Comparison of ENCODE assay signal across 25 cellular contexts in genomic region chr9:134839441-134840125, GRCh38. TPM values are rescaled to one million over a fixed set of nuclear protein-coding genes. Genes with fewer than 3 reads are reported as not detected.
A peak's percentile ranks its signal among the peaks of the same experiment; 100 is the strongest.
DNase-seq lines count a peak whose midpoint lies in the region; ATAC-seq and TF ChIP-seq lines count a peak whose summit lies in the region.
"Had no signal": no experiment of that assay in that cellular context is flagged by ENCODE, and none has a peak within 500 bp of the region (broad histone marks: within the 10 kb centered on the region; RNA-seq: fewer than 3 reads in every experiment).

No MANE protein-coding gene starts in this region.

- no peak for ATAC-seq in Right ventricle myocardium superior (ENCODE audit: poor library complexity)
- no peak for ATAC-seq in left ventricle myocardium superior
- ATAC-seq: activated CD8-positive, alpha-beta memory T cell treated with anti-CD3 and anti-CD28 coated beads, Interleukin-2, amount 10 ng/mL, durations not matched to agents 7 days and 5 days; CD8-positive, alpha-beta T cell; lower lobe of right lung; stimulated activated effector memory CD8-positive, alpha-beta T cell treated with anti-CD3 and anti-CD28 coated beads, Interleukin-12 subunit alpha, Interleukin-12 subunit beta, amount 100 ng/mL, for 72 hours had no signal

- H3K27me3 ChIP-seq in NT2/D1 (ENCODE audit: insufficient read depth, insufficient read length) (no peaks in the 10 kb centered on the region), prostate gland (replicated peaks; ENCODE audit: insufficient read depth) (no peaks in the 10 kb centered on the region)
- H3K27me3 ChIP-seq: upper lobe of left lung had no signal

- TF ChIP-seq CTCF in endothelial cell (IDR thresholded peaks at IDR 0.05; ENCODE audit: unreplicated experiment) (no peak), retinal pigment epithelial cell (conservative IDR thresholded peaks at IDR 0.05; ENCODE audit: low read depth, low read length) (peak; percentile 2), prostate gland (IDR thresholded peaks at IDR 0.05) (no peak), foreskin fibroblast (IDR thresholded peaks at IDR 0.05; ENCODE audit: low read depth, low read length) (no peak)

- no peak overlapping the region for H3K27ac ChIP-seq in prostate gland
- H3K27ac ChIP-seq: lower lobe of right lung, upper lobe of left lung had no signal

- DNase-seq in Right ventricle myocardium superior (peak; percentile 37), left ventricle myocardium superior (no peak), NT2/D1 (ENCODE audit: low read depth, low spot score) (no peak), endothelial cell (ENCODE audit: low spot score) (peak; percentile 25), retinal pigment epithelial cell (ENCODE audit: low read depth) (no peak), prostate gland (ENCODE audit: low spot score) (no peak), HCEC 1CT (no peak), foreskin fibroblast (no peak)
- DNase-seq: activated CD4-positive, alpha-beta T cell treated with anti-CD3 and anti-CD28 coated beads for 1 hour; activated CD8-positive, alpha-beta memory T cell treated with anti-CD3 and anti-CD28 coated beads, Interleukin-2, amount 10 ng/mL, durations not matched to agents 7 days and 5 days; activated effector memory CD4-positive, alpha-beta T cell treated with Interleukin-2 at 50 U/mL for 16 hours; amygdala; CD8-positive, alpha-beta T cell; DMS79; foreskin melanocyte; lower lobe of right lung; MM.1S; NCI-H2029; NCI-H510A; SIG-M5 had no signal

- TF ChIP-seq POLR2A in prostate gland (IDR thresholded peaks at IDR 0.05) = no peak

- H3K36me3 ChIP-seq in NT2/D1 (ENCODE audit: insufficient read depth, insufficient read length, low read length) = peaks cover 71% of the 10 kb centered on the region
- no peaks in the 10 kb centered on the region for H3K36me3 ChIP-seq in prostate gland

- WGBS in prostate gland = 90% methylated on average over 21 of the region's 21 CpGs

- no peaks in the 10 kb centered on the region for H3K4me1 Mint-ChIP-seq in endothelial cell (ENCODE audit: unreplicated experiment)
- H3K4me1 Mint-ChIP-seq: activated CD8-positive, alpha-beta memory T cell treated with anti-CD3 and anti-CD28 coated beads, Interleukin-2, amount 10 ng/mL, durations not matched to agents 7 days and 5 days; stimulated activated effector memory CD8-positive, alpha-beta T cell treated with anti-CD3 and anti-CD28 coated beads, Interleukin-12 subunit alpha, Interleukin-12 subunit beta, amount 100 ng/mL, for 72 hours had no signal

- no peaks in the 10 kb centered on the region for H3K36me3 Mint-ChIP-seq in endothelial cell (ENCODE audit: low read depth, unreplicated experiment)
- H3K36me3 Mint-ChIP-seq: activated CD8-positive, alpha-beta memory T cell treated with anti-CD3 and anti-CD28 coated beads, Interleukin-2, amount 10 ng/mL, durations not matched to agents 7 days and 5 days; CD8-positive, alpha-beta T cell had no signal

- H3K9ac ChIP-seq in NT2/D1 (ENCODE audit: insufficient read length, low read depth) = peak overlapping the region; percentile 9

- H3K27me3 Mint-ChIP-seq in endothelial cell (ENCODE audit: unreplicated experiment) = peaks cover 1% of the 10 kb centered on the region
- H3K27me3 Mint-ChIP-seq: activated CD8-positive, alpha-beta memory T cell treated with anti-CD3 and anti-CD28 coated beads, Interleukin-2, amount 10 ng/mL, durations not matched to agents 7 days and 5 days had no signal

- intact Hi-C loops in Right ventricle myocardium superior (cut with DNase I) = no loop called here
- intact Hi-C loops in left ventricle myocardium superior (cut with micrococcal nuclease) = no loop called here
- intact Hi-C loops in prostate gland (cut with DNase I) = no loop called here

- no peak overlapping the region for H3K4me3 Mint-ChIP-seq in endothelial cell (ENCODE audit: unreplicated experiment)
- H3K4me3 Mint-ChIP-seq: activated CD8-positive, alpha-beta memory T cell treated with anti-CD3 and anti-CD28 coated beads, Interleukin-2, amount 10 ng/mL, durations not matched to agents 7 days and 5 days; CD8-positive, alpha-beta T cell; stimulated activated effector memory CD8-positive, alpha-beta T cell treated with anti-CD3 and anti-CD28 coated beads, Interleukin-12 subunit alpha, Interleukin-12 subunit beta, amount 100 ng/mL, for 72 hours had no signal

- no peaks in the 10 kb centered on the region for H3K9me3 Mint-ChIP-seq in endothelial cell (ENCODE audit: unreplicated experiment)
- H3K9me3 Mint-ChIP-seq: CD8-positive, alpha-beta T cell; stimulated activated effector memory CD8-positive, alpha-beta T cell treated with anti-CD3 and anti-CD28 coated beads, Interleukin-12 subunit alpha, Interleukin-12 subunit beta, amount 100 ng/mL, for 72 hours had no signal

- H3K4me1 ChIP-seq in NT2/D1 (ENCODE audit: insufficient read depth, insufficient read length) = peaks cover 8% of the 10 kb centered on the region
- no peaks in the 10 kb centered on the region for H3K4me1 ChIP-seq in prostate gland (replicated peaks)
- H3K4me1 ChIP-seq: lower lobe of right lung, upper lobe of left lung had no signal

- H3K9me3 ChIP-seq in NT2/D1 (ENCODE audit: insufficient read depth, low read length) (no peaks in the 10 kb centered on the region), prostate gland (no peaks in the 10 kb centered on the region)
- H3K9me3 ChIP-seq: lower lobe of right lung, upper lobe of left lung had no signal

- H3K4me3 ChIP-seq in NT2/D1 (ENCODE audit: insufficient read length, low read depth) (no peak overlapping the region), retinal pigment epithelial cell (ENCODE audit: low read length) (no peak overlapping the region), prostate gland (no peak overlapping the region), foreskin fibroblast (ENCODE audit: low read depth in 1 of 2, low read length in 2 of 2) (no peak overlapping the region)
- H3K4me3 ChIP-seq: lower lobe of right lung, upper lobe of left lung had no signal

- H3K27ac Mint-ChIP-seq in endothelial cell (ENCODE audit: unreplicated experiment) = no peak overlapping the region
- H3K27ac Mint-ChIP-seq: activated CD8-positive, alpha-beta memory T cell treated with anti-CD3 and anti-CD28 coated beads, Interleukin-2, amount 10 ng/mL, durations not matched to agents 7 days and 5 days; CD8-positive, alpha-beta T cell; stimulated activated effector memory CD8-positive, alpha-beta T cell treated with anti-CD3 and anti-CD28 coated beads, Interleukin-12 subunit alpha, Interleukin-12 subunit beta, amount 100 ng/mL, for 72 hours had no signal

RNA-seq across cellular contexts. Expression of gene FCN2, which starts 41.0 kb away (rescaled TPM):
- 0.30 TPM for total RNA-seq in Right ventricle myocardium superior
- total RNA-seq in left ventricle myocardium superior = not detected
- not detected for total RNA-seq in endothelial cell (ENCODE audit: unreplicated experiment)
- 1 to 10 TPM in 1 of 2 donors, not detected in 1; 2.4 TPM for total RNA-seq in prostate gland
- total RNA-seq: activated CD8-positive, alpha-beta memory T cell treated with anti-CD3 and anti-CD28 coated beads, Interleukin-2, amount 10 ng/mL, durations not matched to agents 7 days and 5 days; CD8-positive, alpha-beta T cell; endothelial cell of umbilical vein; lower lobe of right lung; myocyte; T-helper 2 cell treated with Interferon-gamma antibody and Interleukin-4, amounts not matched to agents 100 ng/mL and 5 ng/mL, for 36 hours; upper lobe of left lung had no signal

Comparison
In these comparisons a context has a peak if more than half of its experiments do, and no peak if none do; other contexts are left out.
1. DNase-seq: peak in Right ventricle myocardium superior (single experiment) and endothelial cell (single experiment); none in left ventricle myocardium superior (single experiment), NT2/D1 (single experiment), retinal pigment epithelial cell (single experiment), prostate gland (single experiment), HCEC 1CT (single experiment) and foreskin fibroblast (0 of 2).